ENCODE assay signal across 10 cellular contexts in genomic region chr10:6333973-6334372, GRCh38.
"Had no signal": no experiment of that assay in that cellular context is flagged by ENCODE, and none has a peak within 500 bp of the region (broad histone marks: within the 10 kb centered on the region; RNA-seq: fewer than 3 reads in every experiment).

No MANE protein-coding gene starts in this region.

- H3K4me3 Mint-ChIP-seq: H9, HFFc6, IgD-negative memory B cell had no signal

- ATAC-seq: HepG2 had no signal

- H3K9ac ChIP-seq: GM23248 had no signal

- FAIRE-seq: H54, HepG2 had no signal

- H2AFZ ChIP-seq: GM23248 had no signal

- H3K4me3 ChIP-seq: GM23248 had no signal

- DNase-seq: GM23248, GOT3, H9, HCEC 1CT, HFFc6, KG1 had no signal

- H3K27ac ChIP-seq: GM23248, HL-60 had no signal

- H3K27ac Mint-ChIP-seq: H9, HFFc6, IgD-negative memory B cell had no signal
